8 cellular contexts compared by ENCODE assay signal in the genomic region with DNA sequence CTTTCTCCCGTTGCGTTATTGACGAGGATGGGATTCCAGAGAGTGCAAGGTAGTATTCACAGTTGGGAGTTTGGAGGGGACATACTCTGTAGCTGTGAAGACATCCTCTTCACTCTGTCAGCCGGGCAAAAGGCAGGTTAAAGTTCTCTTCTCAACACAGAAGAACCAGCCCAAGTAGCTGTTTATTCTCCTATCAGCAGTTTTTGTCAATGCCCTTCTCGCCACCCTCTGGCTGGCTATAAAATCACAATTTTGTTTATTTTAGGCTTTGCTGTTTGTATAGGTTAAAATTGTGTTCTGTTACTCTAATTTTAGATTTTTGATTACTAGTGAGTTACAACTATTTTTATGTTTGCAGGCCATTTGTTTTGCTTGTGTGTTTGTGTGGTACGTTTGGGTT. TPM values are rescaled to one million over a fixed set of nuclear protein-coding genes. Genes with fewer than 3 reads are reported as not detected.
DNase-seq lines count a peak whose midpoint lies in the region; ATAC-seq, FAIRE-seq and TF ChIP-seq lines count a peak whose summit lies in the region.

No MANE protein-coding gene starts in this region.

- intact Hi-C loops in K562 (cut with micrococcal nuclease), result loop anchor here (1.0 to 5.0 kb wide), 2 partner anchors 131 to 162 kb away; no protein-coding TSS in a partner anchor

- H4K20me1 ChIP-seq in K562 (replicated peaks; ENCODE audit: control insufficient read depth, insufficient read depth, low read length), result no peaks in the 10 kb centered on the region

- peaks cover 6% of the 10 kb centered on the region for H3K9me3 Mint-ChIP-seq in neural crest cell

- H3K9me1 ChIP-seq in K562 (ENCODE audit: control insufficient read depth, insufficient read depth, low read length), result no peaks in the 10 kb centered on the region

- CTCF ChIA-PET in K562 (lab: Yijun Ruan, JAX; ENCODE audit: low intra/inter-chr PET ratio), result interaction anchor here (0.6 to 1.3 kb wide), 2 partner anchors 18 to 132 kb away, joined by 3 to 4 read pairs; no protein-coding TSS in a partner anchor

- H3K4me1 ChIP-seq in K562 (replicated peaks in 1 of 2; ENCODE audit: control insufficient read depth in 2 of 2, insufficient read depth in 2 of 2, low read length in 2 of 2), result no peaks in the 10 kb centered on the region

- no peak overlapping the region for H3K4me3 ChIP-seq in K562

- in situ Hi-C loops in K562 (cut with MboI), result no loop called here

- peaks cover 36% of the 10 kb centered on the region for H3K27me3 Mint-ChIP-seq in neural crest cell (ENCODE audit: low read depth)

- peaks cover 3 to 4% of the 10 kb centered on the region in 2 experiments; a peak in 3 of 5 replicates for H3K27me3 ChIP-seq in K562 (ENCODE audit: control insufficient read depth in 2 of 2, insufficient read depth in 2 of 2, low read length in 2 of 2)

- H3K27ac ChIP-seq in K562 (ENCODE audit: extremely low read depth, low read depth, low read length), result no peak overlapping the region

- no peak overlapping the region for H3K4me3 Mint-ChIP-seq in neural crest cell

- peak; percentile 29 for DNase-seq in DMS153 (lab: John Stamatoyannopoulos, UW)
- DNase-seq in DMS153 treated with DMSO at 0.1 percent for 48 hours (lab: John Stamatoyannopoulos, UW; ENCODE audit: unreplicated experiment), result no peak
- DNase-seq in K562 (ENCODE audit: extremely low read depth in 1 of 4, low spot score in 3 of 4), result peak in 1 of 4 experiments; percentile 18
- DNase-seq in neural crest cell (ENCODE audit: low read depth, low spot score), result no peak
- no peak for DNase-seq in urothelium cell line (ENCODE audit: low spot score)
- DNase-seq in effector CD8-positive, alpha-beta T cell (lab: John Stamatoyannopoulos, UW), result no peak

- no peak for TF ChIP-seq EP300 in Ishikawa (IDR thresholded peaks at IDR 0.05; ENCODE audit: borderline replicate concordance)
- no peak for TF ChIP-seq EP300 in K562 (IDR thresholded peaks at IDR 0.05; ENCODE audit: low read length)

- H3K36me3 Mint-ChIP-seq in neural crest cell (ENCODE audit: low read depth), result no peaks in the 10 kb centered on the region

- H3K4me2 ChIP-seq in K562 (ENCODE audit: insufficient read depth, low read length), result no peak overlapping the region

- TF ChIP-seq CTCF in K562 (IDR thresholded peaks at IDR 0.05 in 2 of 3, conservative IDR thresholded peaks at IDR 0.05 in 1 of 3; ENCODE audit: insufficient read depth in 2 of 3, low read depth in 1 of 3, low read length in 3 of 3) (peak; percentile 27 to 69 (median 47); a peak in 5 of 6 replicates), neural crest cell (conservative IDR thresholded peaks at IDR 0.05) (peak; percentile 39)

- POLR2A ChIA-PET in K562 (lab: Yijun Ruan, JAX), result interaction anchor here (0.9 to 1.1 kb wide), 2 partner anchors 160 to 163 kb away, joined by 3 read pairs; no protein-coding TSS in a partner anchor

- H2AFZ ChIP-seq in K562 (ENCODE audit: low read depth, low read length), result peak overlapping the region; percentile 48; the same call in 1 of the 2 replicates

- FAIRE-seq in K562 (lab: Jason Lieb, UNC) (no peak), urothelium cell line (lab: Jason Lieb, UNC) (no peak)

- no peaks in the 10 kb centered on the region for H3K4me1 Mint-ChIP-seq in neural crest cell

- no peaks in the 10 kb centered on the region for H3K36me3 ChIP-seq in K562 (ENCODE audit: control insufficient read depth, insufficient read depth, low read length)

- no TSS peak for BruUV-seq in K562 (replicated peaks; lab: Mats Ljungman, UMichigan)

- ATAC-seq in K562 (peak; percentile 62), GM18868 (IDR thresholded peaks at IDR 0.05; ENCODE audit: unreplicated experiment) (no peak)

- H3K9ac ChIP-seq in K562 (ENCODE audit: insufficient read depth in 1 of 2, low read depth in 2 of 2, low read length in 2 of 2), result no peak overlapping the region

- H3K27ac Mint-ChIP-seq in neural crest cell (ENCODE audit: unreplicated experiment), result no peak overlapping the region

- H3K79me2 ChIP-seq in K562 (ENCODE audit: control insufficient read depth, insufficient read depth, low read length), result no peaks in the 10 kb centered on the region

- peak; percentile 23; the same call in 1 of the 2 replicates for TF ChIP-seq RAD21 in Ishikawa (IDR thresholded peaks at IDR 0.05; ENCODE audit: low read depth)
- peak; percentile 66 to 76 for TF ChIP-seq RAD21 in K562 (CRISPR knock-in tag; conservative IDR thresholded peaks at IDR 0.05 in 1 of 2, IDR thresholded peaks at IDR 0.05 in 1 of 2)

- TF ChIP-seq POLR2A in K562 (conservative IDR thresholded peaks at IDR 0.05), result no peak

- WGBS in K562 (ENCODE audit: insufficient coverage, low coverage, missing lambda C conversion rate), result 1% methylated on average over 6 of the region's 6 CpGs

- no peaks in the 10 kb centered on the region for H3K9me3 ChIP-seq in K562 (replicated peaks; ENCODE audit: control insufficient read depth, insufficient read depth, low read depth, low read length)

TF ChIP-seq in Ishikawa, 13 proteins besides CTCF, POLR2A, EP300 and RAD21:
- no peak for TF ChIP-seq EGR1 (IDR thresholded peaks at IDR 0.05)
- TF ChIP-seq, protein P1, sequence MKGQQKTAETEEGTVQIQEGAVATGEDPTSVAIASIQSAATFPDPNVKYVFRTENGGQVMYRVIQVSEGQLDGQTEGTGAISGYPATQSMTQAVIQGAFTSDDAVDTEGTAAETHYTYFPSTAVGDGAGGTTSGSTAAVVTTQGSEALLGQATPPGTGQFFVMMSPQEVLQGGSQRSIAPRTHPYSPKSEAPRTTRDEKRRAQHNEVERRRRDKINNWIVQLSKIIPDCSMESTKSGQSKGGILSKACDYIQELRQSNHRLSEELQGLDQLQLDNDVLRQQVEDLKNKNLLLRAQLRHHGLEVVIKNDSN (IDR thresholded peaks at IDR 0.05), result no peak
- TF ChIP-seq YY1 (IDR thresholded peaks at IDR 0.05; ENCODE audit: low read depth), result no peak
- no peak for TF ChIP-seq TCF12 (IDR thresholded peaks at IDR 0.05; ENCODE audit: low read depth)
- TF ChIP-seq, protein P2, sequence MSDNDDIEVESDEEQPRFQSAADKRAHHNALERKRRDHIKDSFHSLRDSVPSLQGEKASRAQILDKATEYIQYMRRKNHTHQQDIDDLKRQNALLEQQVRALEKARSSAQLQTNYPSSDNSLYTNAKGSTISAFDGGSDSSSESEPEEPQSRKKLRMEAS (IDR thresholded peaks at IDR 0.05), result no peak
- TF ChIP-seq TAF1 (IDR thresholded peaks at IDR 0.05; ENCODE audit: low read depth), result no peak

TF ChIP-seq in K562, 482 proteins besides CTCF, POLR2A, EP300 and RAD21 (continues in another document):
- TF ChIP-seq SMAD3 (CRISPR knock-in tag; conservative IDR thresholded peaks at IDR 0.05) (no peak), EGR1 (conservative IDR thresholded peaks at IDR 0.05) (no peak), IFI16 (CRISPR knock-in tag; IDR thresholded peaks at IDR 0.05) (no peak), C11orf30 (IDR thresholded peaks at IDR 0.05; ENCODE audit: low read depth) (peak; percentile 83)
- TF ChIP-seq, protein P3, sequence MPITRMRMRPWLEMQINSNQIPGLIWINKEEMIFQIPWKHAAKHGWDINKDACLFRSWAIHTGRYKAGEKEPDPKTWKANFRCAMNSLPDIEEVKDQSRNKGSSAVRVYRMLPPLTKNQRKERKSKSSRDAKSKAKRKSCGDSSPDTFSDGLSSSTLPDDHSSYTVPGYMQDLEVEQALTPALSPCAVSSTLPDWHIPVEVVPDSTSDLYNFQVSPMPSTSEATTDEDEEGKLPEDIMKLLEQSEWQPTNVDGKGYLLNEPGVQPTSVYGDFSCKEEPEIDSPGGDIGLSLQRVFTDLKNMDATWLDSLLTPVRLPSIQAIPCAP (CRISPR knock-in tag; IDR thresholded peaks at IDR 0.05; ENCODE audit: borderline replicate concordance), result no peak

RNA-seq across cellular contexts. Expression of a gene that starts 37.9 kb away (rescaled TPM):
- total RNA-seq in K562 (2011; cell fraction: chromatin; rRNA removed; ENCODE audit: low replicate concordance), result not detected in 2 replicates
- total RNA-seq in K562 (2011; cell fraction: nucleolus; rRNA removed), result not detected in 2 replicates
- total RNA-seq in K562 (2011; cell fraction: nucleoplasm; rRNA removed), result not detected in 2 replicates
- total RNA-seq in K562 (2014; rRNA removed), result not detected in 2 replicates
- not detected in 2 replicates for total RNA-seq in K562 (2014; rRNA removed; fragmentation: Illumina TruSeq; extraction: Trizol)
- total RNA-seq in K562 (2015; rRNA removed; fragmentation: Illumina TruSeq; extraction: Trizol), result not detected in 2 replicates
- total RNA-seq in K562 (2021), result not detected in 2 replicates
- polyA plus RNA-seq in K562 (2011; rRNA removed), result not detected in 2 replicates
- polyA plus RNA-seq in K562 (2011; cell fraction: cytosol; rRNA removed), result not detected in 2 replicates
- not detected in 2 replicates for polyA plus RNA-seq in K562 (2011; cell fraction: nucleus; rRNA removed)
- polyA plus RNA-seq in K562 (2012), result not detected in 2 replicates
- not detected in 2 replicates for polyA plus RNA-seq in K562 (2014; fragmentation: Illumina TruSeq; extraction: Trizol)
- not detected for polyA plus RNA-seq in K562 (2014; fragmentation: Nextera tagmentation; extraction: Ambion mirVana)
- polyA plus RNA-seq in K562 (2014; rRNA removed), result not detected in 2 replicates
- polyA minus RNA-seq in K562 (2011; rRNA and poly(A)+ RNA removed), result not detected in 2 replicates
- polyA minus RNA-seq in K562 (2011; cell fraction: cytosol; rRNA and poly(A)+ RNA removed), result not detected in 2 replicates
- not detected in 2 replicates for polyA minus RNA-seq in K562 (2011; cell fraction: nucleus; rRNA and poly(A)+ RNA removed)
- not detected in 2 replicates for total RNA-seq in neural crest cell

RNA-seq across cellular contexts. Expression of a gene that starts 52.8 kb away (rescaled TPM):
- total RNA-seq in K562 (2011; cell fraction: chromatin; rRNA removed; ENCODE audit: low replicate concordance), result not detected in 2 replicates
- not detected in 2 replicates for total RNA-seq in K562 (2011; cell fraction: nucleolus; rRNA removed)
- total RNA-seq in K562 (2011; cell fraction: nucleoplasm; rRNA removed), result not detected in 2 replicates
- total RNA-seq in K562 (2014; rRNA removed), result not detected in 2 replicates
- not detected in 2 replicates for total RNA-seq in K562 (2014; rRNA removed; fragmentation: Illumina TruSeq; extraction: Trizol)
- not detected in 2 replicates for total RNA-seq in K562 (2015; rRNA removed; fragmentation: Illumina TruSeq; extraction: Trizol)
- total RNA-seq in K562 (2021), result not detected in 2 replicates
- polyA plus RNA-seq in K562 (2011; rRNA removed), result not detected in 2 replicates
- polyA plus RNA-seq in K562 (2011; cell fraction: cytosol; rRNA removed), result 0.12 TPM in 1 of 2 replicates, not detected in the other
- polyA plus RNA-seq in K562 (2011; cell fraction: nucleus; rRNA removed), result not detected in 2 replicates
- polyA plus RNA-seq in K562 (2012), result 0.04 and 0.28 TPM in 2 replicates
- not detected in 2 replicates for polyA plus RNA-seq in K562 (2014; fragmentation: Illumina TruSeq; extraction: Trizol)
- not detected for polyA plus RNA-seq in K562 (2014; fragmentation: Nextera tagmentation; extraction: Ambion mirVana)
- polyA plus RNA-seq in K562 (2014; rRNA removed), result 0.07 and 0.12 TPM in 2 replicates
- not detected in 2 replicates for polyA minus RNA-seq in K562 (2011; rRNA and poly(A)+ RNA removed)
- not detected in 2 replicates for polyA minus RNA-seq in K562 (2011; cell fraction: cytosol; rRNA and poly(A)+ RNA removed)
- polyA minus RNA-seq in K562 (2011; cell fraction: nucleus; rRNA and poly(A)+ RNA removed), result not detected in 2 replicates
- total RNA-seq in neural crest cell, result 0.49 TPM in 1 of 2 replicates, not detected in the other
